ENCODE assay signal across 7 cellular contexts in genomic region chr11:61245564-61245963, GRCh38. TPM values are rescaled to one million over a fixed set of nuclear protein-coding genes. Genes with fewer than 3 reads are reported as not detected.
"Had no signal": no experiment of that assay in that cellular context is flagged by ENCODE, and none has a peak within 500 bp of the region (broad histone marks: within the 10 kb centered on the region; RNA-seq: fewer than 3 reads in every experiment).

No MANE protein-coding gene starts in this region.

RNA-seq across cellular contexts. Expression of gene PGA5, which starts 4.6 kb away (rescaled TPM):
- total RNA-seq: GM23248, H4, HFFc6 had no signal
- polyA plus RNA-seq: GM23248 had no signal

RNA-seq across cellular contexts. Expression of gene PGA4, which starts 23.4 kb away (rescaled TPM):
- total RNA-seq: GM23248, GM23338, H1, H4, H9, HFFc6 had no signal

RNA-seq across cellular contexts. Expression of gene PGA3, which starts 42.2 kb away (rescaled TPM):
- total RNA-seq: GM23248, GM23338, H1, H4, H7, H9 had no signal
- polyA plus RNA-seq: GM23248, H1 had no signal
